In the genomic region with DNA sequence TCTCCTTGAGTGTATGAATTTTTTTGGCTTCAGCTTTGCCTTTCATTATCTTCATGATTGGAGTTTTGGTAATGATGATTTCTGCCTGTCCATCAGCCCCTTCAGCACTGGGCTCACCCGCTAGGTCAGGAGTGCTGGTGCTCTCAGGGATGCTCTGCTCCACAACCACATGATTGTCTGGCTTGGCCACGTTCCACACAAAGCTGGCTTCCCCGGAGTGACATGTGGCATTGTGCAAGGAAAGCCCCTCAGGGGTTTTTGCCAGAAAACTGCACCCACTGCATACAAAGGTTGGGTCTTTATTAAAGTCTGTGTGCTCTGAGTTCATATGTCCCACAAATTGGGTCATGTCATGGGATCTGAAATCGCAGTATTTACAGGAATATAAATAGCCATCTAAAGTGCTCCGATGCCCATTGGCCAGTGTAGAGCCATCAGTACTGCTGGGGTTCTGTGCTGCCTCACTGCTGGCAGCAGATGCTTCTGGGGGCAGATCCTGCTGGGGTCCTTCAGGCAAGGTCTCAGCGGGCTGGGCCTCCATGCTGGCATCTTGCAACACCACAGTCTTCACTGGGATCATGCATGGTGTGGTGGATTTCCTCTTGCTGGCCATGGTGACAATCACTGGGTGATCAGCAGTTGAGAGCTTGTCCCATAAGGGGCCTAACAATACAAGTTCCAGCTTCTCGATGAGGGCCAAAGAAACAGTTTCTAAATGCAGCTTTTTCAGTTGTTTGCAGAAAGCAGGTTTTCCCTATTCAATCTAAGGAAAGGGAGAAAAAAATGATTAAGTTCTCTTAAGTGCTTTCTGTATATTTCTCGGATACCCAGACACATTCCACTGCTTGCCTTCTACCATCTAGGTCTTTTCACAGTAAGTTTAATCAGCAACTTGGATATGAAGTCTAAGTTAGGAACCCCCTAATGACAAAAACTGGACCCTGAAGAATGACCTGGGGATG, we compare ENCODE assay signal across 1 cellular context.
TF ChIP-seq lines count a peak whose summit lies in the region.

No MANE protein-coding gene starts in this region.

TF ChIP-seq in IMR-90, 13 proteins besides CTCF, POLR2A, EP300 and RAD21 (continued from another document):
- TF ChIP-seq FOS (IDR thresholded peaks at IDR 0.05; ENCODE audit: low read depth, low read length) (no peak), MXI1 (IDR thresholded peaks at IDR 0.05; ENCODE audit: borderline replicate concordance, low read depth, low read length) (no peak), BHLHE40 (IDR thresholded peaks at IDR 0.05; ENCODE audit: low read depth, low read length) (no peak), CEBPB (IDR thresholded peaks at IDR 0.05; ENCODE audit: low read depth, low read length) (no peak), CHD1 (IDR thresholded peaks at IDR 0.05; ENCODE audit: low read depth, low read length) (no peak)
